8 cellular contexts compared by ENCODE assay signal in the genomic region with DNA sequence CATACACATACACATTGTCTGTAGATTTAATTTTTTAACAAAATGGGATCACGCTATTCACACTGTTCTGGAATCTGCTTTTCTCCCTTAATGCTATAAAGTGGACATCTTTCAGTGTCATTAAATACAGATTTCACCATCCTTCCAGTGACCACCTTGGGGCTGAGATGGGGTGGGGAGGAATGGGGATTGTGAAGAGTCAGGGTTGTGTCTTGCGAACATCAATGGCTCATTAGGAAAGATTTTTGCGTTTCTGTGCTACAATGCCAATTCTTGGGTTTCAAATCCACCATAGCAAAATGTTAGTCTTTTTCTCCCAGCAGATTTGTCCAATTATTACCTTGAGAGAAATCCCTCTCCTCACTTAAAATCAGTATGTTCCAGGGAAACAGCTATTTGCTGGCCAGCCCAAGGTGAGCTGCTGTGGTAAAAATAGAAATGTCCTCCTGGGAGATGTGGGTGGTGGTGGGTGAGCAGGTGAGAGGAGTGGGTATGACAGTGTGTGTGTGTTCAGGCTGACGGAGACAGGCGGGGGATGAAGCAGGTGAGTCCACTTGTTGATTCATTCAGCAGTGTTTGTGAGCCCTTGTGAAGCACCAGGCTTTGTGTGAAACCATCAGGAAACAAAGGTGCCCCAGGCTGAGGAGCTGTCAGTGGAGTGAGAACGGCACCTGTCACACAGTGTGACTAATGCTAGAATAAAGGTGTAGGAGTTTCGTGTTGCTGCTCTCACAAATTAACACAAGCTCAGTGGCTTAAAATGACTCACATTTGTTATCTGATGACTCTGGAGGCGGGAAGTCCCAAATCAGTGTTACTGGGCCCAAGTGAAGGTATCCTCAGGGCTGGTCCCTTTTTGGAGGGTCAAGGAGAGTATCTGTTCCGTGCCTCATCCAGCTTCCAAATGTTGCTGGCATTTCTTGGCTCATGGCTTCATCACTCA. TPM values are rescaled to one million over a fixed set of nuclear protein-coding genes. Genes with fewer than 3 reads are reported as not detected.
DNase-seq lines count a peak whose midpoint lies in the region; ATAC-seq, FAIRE-seq and TF ChIP-seq lines count a peak whose summit lies in the region.

No MANE protein-coding gene starts in this region.

- no peak overlapping the region for H2BK5ac ChIP-seq in neuronal stem cell (ENCODE audit: low read length)

- H3K27ac ChIP-seq in colonic mucosa (peak overlapping the region; percentile 84), neuronal stem cell (replicated peaks; ENCODE audit: low read length) (no peak overlapping the region)

- H3K9me3 ChIP-seq in colonic mucosa = no peaks in the 10 kb centered on the region
- no peaks in the 10 kb centered on the region for H3K9me3 ChIP-seq in neuronal stem cell (replicated peaks in 1 of 2; ENCODE audit: control insufficient read depth in 2 of 2, insufficient read depth in 1 of 2, low read depth in 1 of 2, low read length in 2 of 2)

- no CpG with 5 or more reads among the region's 9 CpGs for WGBS in neuronal stem cell (ENCODE audit: extremely low coverage in 2 of 2, insufficient read length in 2 of 2, insufficient replicate concordance in 1 of 2), 2 donors

- H3K36me3 ChIP-seq in colonic mucosa (no peaks in the 10 kb centered on the region), neuronal stem cell (replicated peaks in 1 of 2; ENCODE audit: control insufficient read depth in 2 of 2, insufficient read depth in 2 of 2, low read length in 2 of 2) (peaks cover 9 to 14% of the 10 kb centered on the region in 2 donors)

- ATAC-seq in left ventricle myocardium superior = no peak
- ATAC-seq in HG02763 (IDR thresholded peaks at IDR 0.05; ENCODE audit: unreplicated experiment) = no peak

- H3K4me3 ChIP-seq in colonic mucosa (no peak overlapping the region), neuronal stem cell (ENCODE audit: low read length in 2 of 2) (peak overlapping the region in 1 of 2 donors; percentile 93)

- no peak for FAIRE-seq in RCC 7860 (lab: Jason Lieb, UNC)

- H4K8ac ChIP-seq in neuronal stem cell (ENCODE audit: low read depth, low read length) = no peak overlapping the region

- DNase-seq in cardiac septum (ENCODE audit: low spot score) (peak; percentile 58), left ventricle myocardium superior (no peak), colonic mucosa (no peak), neuronal stem cell (ENCODE audit: low spot score) (no peak), ureter (ENCODE audit: low spot score) (peak; percentile 37), RCC 7860 (ENCODE audit: low spot score) (no peak)
- DNase-seq in activated CD4-positive, CD25-positive, alpha-beta regulatory T cell treated with anti-CD3 and anti-CD28 coated beads, Interleukin-2, amount 50 U/mL, for 16 hours (ENCODE audit: low read depth, low spot score) = peak; percentile 48

- TF ChIP-seq CTCF in colonic mucosa (IDR thresholded peaks at IDR 0.05) = no peak

- peak overlapping the region; percentile 100 for H2AFZ ChIP-seq in neuronal stem cell (ENCODE audit: low read length)

- H2BK120ac ChIP-seq in neuronal stem cell (ENCODE audit: low read depth, low read length) = no peak overlapping the region

- intact Hi-C loops in cardiac septum (cut with DNase I) (loop anchor here (2.0 to 10.0 kb wide), 3 partner anchors 279 to 651 kb away; a partner anchor contains a TSS), left ventricle myocardium superior (cut with micrococcal nuclease) (loop anchor here (10.0 kb wide), 1 partner anchor 51 kb away; no protein-coding TSS in a partner anchor), colonic mucosa (cut with DNase I) (loop anchor here (5.0 kb wide), 1 partner anchor 49 kb away; no protein-coding TSS in a partner anchor)

- H3K27me3 ChIP-seq in colonic mucosa = peaks cover 16% of the 10 kb centered on the region
- H3K27me3 ChIP-seq in neuronal stem cell (ENCODE audit: control insufficient read depth in 3 of 3, insufficient read depth in 3 of 3, low read depth in 1 of 3, low read length in 3 of 3) = peaks cover 0 to 22% (median 0%) of the 10 kb centered on the region in 3 experiments

- H3K9ac ChIP-seq in colonic mucosa (ENCODE audit: low read depth in 2 of 2, low read length in 2 of 2) (no peak overlapping the region), neuronal stem cell (ENCODE audit: low read depth, low read length, poor library complexity) (no peak overlapping the region)

- H3K4me1 ChIP-seq in colonic mucosa = no peaks in the 10 kb centered on the region
- H3K4me1 ChIP-seq in neuronal stem cell (ENCODE audit: control insufficient read depth in 2 of 2, insufficient read depth in 1 of 2, low read depth in 1 of 2, low read length in 2 of 2) = peaks cover 12 to 19% of the 10 kb centered on the region in 2 donors

- H3K4ac ChIP-seq in neuronal stem cell (ENCODE audit: low read length) = no peak overlapping the region

- no peak overlapping the region for H2AK5ac ChIP-seq in neuronal stem cell (ENCODE audit: low read depth, low read length)

- H3K79me1 ChIP-seq in neuronal stem cell (ENCODE audit: low read depth, low read length) = no peaks in the 10 kb centered on the region

- no peak overlapping the region for H4K91ac ChIP-seq in neuronal stem cell (ENCODE audit: low read depth, low read length, poor library complexity)

- H3K4me2 ChIP-seq in neuronal stem cell (ENCODE audit: insufficient read depth, low read length, poor library complexity, severe bottlenecking) = no peak overlapping the region

- H3K18ac ChIP-seq in neuronal stem cell (ENCODE audit: low read length) = no peak overlapping the region

- H2BK15ac ChIP-seq in neuronal stem cell (ENCODE audit: low read length) = no peak overlapping the region

- no peak overlapping the region for H3K23ac ChIP-seq in neuronal stem cell (ENCODE audit: low read depth, low read length, poor library complexity)

- H2BK12ac ChIP-seq in neuronal stem cell (ENCODE audit: low read length) = no peak overlapping the region

- H3K14ac ChIP-seq in neuronal stem cell (ENCODE audit: low read length) = no peak overlapping the region

RNA-seq across cellular contexts. Expression of a gene that starts 1.7 kb away (rescaled TPM):
- 60.3 TPM for total RNA-seq in cardiac septum
- total RNA-seq in left ventricle myocardium superior = 37.1 TPM
- total RNA-seq in colonic mucosa = 10 to 100 TPM in 1 of 2 donors, 1 to 10 TPM in 1; 9.2 to 14.5 TPM
- 12.0 TPM for polyA plus RNA-seq in neuronal stem cell (2013, experiment 1 of 2)
- 12.4 TPM for polyA plus RNA-seq in neuronal stem cell (2013, experiment 2 of 2)
- 93.8 TPM for total RNA-seq in ureter

RNA-seq across cellular contexts. Expression of a gene that starts 29.9 kb away (rescaled TPM):
- total RNA-seq in cardiac septum (23.5 TPM), left ventricle myocardium superior (23.4 TPM), colonic mucosa (1 to 10 TPM in 1 of 2 donors, under 1 TPM in 1; 0.82 to 2.0 TPM), ureter (27.0 TPM)
- 3.7 TPM for polyA plus RNA-seq in neuronal stem cell (2013, experiment 1 of 2)
- polyA plus RNA-seq in neuronal stem cell (2013, experiment 2 of 2) = 3.7 TPM

Comparison
In these comparisons a context has a peak if more than half of its experiments do, and no peak if none do; other contexts are left out.
1. DNase-seq: peak in cardiac septum (single experiment), activated CD4-positive, CD25-positive, alpha-beta regulatory T cell treated with anti-CD3 and anti-CD28 coated beads, Interleukin-2, amount 50 U/mL, for 16 hours (single experiment) and ureter (single experiment); none in left ventricle myocardium superior (single experiment), colonic mucosa (single experiment), neuronal stem cell (single experiment) and RCC 7860 (single experiment).